In the genomic region with DNA sequence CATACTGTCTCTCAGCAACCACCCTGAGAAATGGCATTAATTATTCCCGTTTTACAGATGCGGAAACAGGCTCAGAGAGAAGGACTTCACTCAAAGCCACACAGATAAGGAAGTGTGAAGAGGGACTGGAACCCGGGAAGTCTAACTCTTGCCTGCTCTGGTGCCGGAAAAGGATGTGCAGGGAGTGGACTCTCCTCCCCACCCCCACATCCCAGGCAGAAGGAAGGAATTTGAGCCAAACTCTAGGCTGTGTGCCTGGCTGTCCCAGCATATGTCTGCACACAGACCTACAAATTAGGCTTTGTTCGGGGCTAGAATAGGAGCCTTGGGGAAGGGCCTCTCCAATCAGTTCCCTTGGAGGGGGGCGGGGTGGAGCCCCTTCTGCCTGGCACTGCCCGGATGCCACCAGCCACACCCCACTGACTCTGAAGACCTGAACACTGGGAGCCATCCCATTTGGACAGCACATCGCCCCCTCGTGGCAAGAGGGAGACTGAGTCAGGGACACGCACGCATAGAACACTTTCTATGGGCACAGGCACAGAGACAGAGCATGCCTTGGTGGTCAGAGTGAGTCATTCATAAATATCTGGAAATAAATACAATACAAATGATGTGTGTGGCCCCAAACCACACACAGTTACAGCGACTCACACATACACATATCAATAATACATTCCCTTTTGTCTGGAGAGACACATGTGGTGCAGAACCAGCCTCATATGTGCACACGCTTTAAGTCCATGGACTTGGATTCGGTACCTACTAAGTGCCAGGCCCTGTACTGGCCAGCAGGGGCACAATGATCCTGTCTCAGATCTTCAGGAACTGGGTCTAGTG, we compare ENCODE assay signal across 8 cellular contexts. TPM values are rescaled to one million over a fixed set of nuclear protein-coding genes. Genes with fewer than 3 reads are reported as not detected.
A peak's percentile ranks its signal among the peaks of the same experiment; 100 is the strongest.
DNase-seq lines count a peak whose midpoint lies in the region; ATAC-seq, FAIRE-seq and TF ChIP-seq lines count a peak whose summit lies in the region.

No MANE protein-coding gene starts in this region.

- TF ChIP-seq CTCF in 22Rv1 (IDR thresholded peaks at IDR 0.05) (peak; percentile 98), WERI-Rb-1 (IDR thresholded peaks at IDR 0.05; ENCODE audit: low read depth, low read length) (peak; percentile 89), cardiac fibroblast (IDR thresholded peaks at IDR 0.05; ENCODE audit: low read depth, low read length) (peak; percentile 74)

- H3K27me3 ChIP-seq in WERI-Rb-1 (ENCODE audit: insufficient read depth, low read depth, severe bottlenecking): no peaks in the 10 kb centered on the region

- DNase-seq in GM12892 (ENCODE audit: insufficient read length) (peak; percentile 73), NCI-H2171 treated with DMSO at 0.1 percent for 48 hours (lab: John Stamatoyannopoulos, UW) (peak; percentile 50), WERI-Rb-1 (peak; percentile 93), cardiac fibroblast (ENCODE audit: low read depth in 2 of 2) (peak; percentile 92 to 95), kidney tubule cell (ENCODE audit: low spot score) (peak; percentile 95)
- peak; percentile 82 for DNase-seq in stimulated activated CD4-positive, alpha-beta T cell treated with anti-CD3 and anti-CD28 coated beads, Interleukin-1b, Interleukin-23, amount 100 ng/mL, for 48 hours

- no peaks in the 10 kb centered on the region for H3K9me3 ChIP-seq in WERI-Rb-1 (ENCODE audit: severe bottlenecking)

- peak; percentile 56 for ATAC-seq in HG02970 (IDR thresholded peaks at IDR 0.05; ENCODE audit: low FRiP score, unreplicated experiment)

- no peak overlapping the region for H3K27ac ChIP-seq in 22Rv1
- peak overlapping the region; percentile 66 for H3K27ac ChIP-seq in WERI-Rb-1

- no peak for TF ChIP-seq POLR2A in GM12892 (IDR thresholded peaks at IDR 0.05; ENCODE audit: low read depth, low read length)

- H3K4me3 ChIP-seq in WERI-Rb-1 (ENCODE audit: low read depth, low read length) (no peak overlapping the region), cardiac fibroblast (replicated peaks in 1 of 2; ENCODE audit: low read depth in 2 of 2, low read length in 2 of 2) (no peak overlapping the region)

- peak; percentile 86 for FAIRE-seq in GM12892 (lab: Jason Lieb, UNC)

- no peaks in the 10 kb centered on the region; the same call in 1 of the 2 replicates for H3K36me3 ChIP-seq in WERI-Rb-1

RNA-seq across cellular contexts. Expression of gene LZTS2, which starts 13.1 kb away (rescaled TPM):
- 4.3 TPM for polyA plus RNA-seq in GM12892 (2012; ENCODE audit: missing spikeins)

RNA-seq across cellular contexts. Expression of gene PDZD7, which starts 18.2 kb away (rescaled TPM):
- polyA plus RNA-seq in GM12892 (2012; ENCODE audit: missing spikeins): 0.15 TPM

RNA-seq across cellular contexts. Expression of gene SFXN3, which starts 18.3 kb away (rescaled TPM):
- polyA plus RNA-seq in GM12892 (2012; ENCODE audit: missing spikeins): 2.2 TPM

RNA-seq across cellular contexts. Expression of gene TWNK, which starts 25.4 kb away (rescaled TPM):
- 13.5 TPM for polyA plus RNA-seq in GM12892 (2012; ENCODE audit: missing spikeins)

RNA-seq across cellular contexts. Expression of gene MRPL43, which starts 25.4 kb away (rescaled TPM):
- 59.4 TPM for polyA plus RNA-seq in GM12892 (2012; ENCODE audit: missing spikeins)
